In genomic region chr12:96020314-96021003, GRCh38 we compare ENCODE assay signal across 10 cellular contexts. TPM values are rescaled to one million over a fixed set of nuclear protein-coding genes. Genes with fewer than 3 reads are reported as not detected.
DNase-seq lines count a peak whose midpoint lies in the region; ATAC-seq, FAIRE-seq and TF ChIP-seq lines count a peak whose summit lies in the region.
"Had no signal": no experiment of that assay in that cellular context is flagged by ENCODE, and none has a peak within 500 bp of the region (broad histone marks: within the 10 kb centered on the region; RNA-seq: fewer than 3 reads in every experiment).

No MANE protein-coding gene starts in this region.

- no peak overlapping the region for H3K27ac Mint-ChIP-seq in naive thymus-derived CD4-positive, alpha-beta T cell
- H3K27ac Mint-ChIP-seq in CD4-positive, alpha-beta memory T cell: peak overlapping the region in 1 of 7 donors; percentile 19
- H3K27ac Mint-ChIP-seq in activated CD4-positive, alpha-beta T cell treated with anti-CD3 and anti-CD28 coated beads, Interleukin-2, amount 10 ng/mL, durations not matched to agents 24 days and 14 days: no peak overlapping the region

- H3K4me3 Mint-ChIP-seq in naive thymus-derived CD4-positive, alpha-beta T cell: no peak overlapping the region
- no peak overlapping the region for H3K4me3 Mint-ChIP-seq in CD4-positive, alpha-beta memory T cell
- H3K4me3 Mint-ChIP-seq in activated CD4-positive, alpha-beta T cell treated with anti-CD3 and anti-CD28 coated beads, Interleukin-2, amount 10 ng/mL, durations not matched to agents 24 days and 14 days: no peak overlapping the region

- peaks cover 0 to 62% (median 3%) of the 10 kb centered on the region in 3 experiments for H3K36me3 ChIP-seq in naive thymus-derived CD4-positive, alpha-beta T cell (ENCODE audit: control insufficient read depth in 2 of 3, insufficient read depth in 3 of 3, low read length in 3 of 3)
- H3K36me3 ChIP-seq in body of pancreas (replicated peaks in 1 of 2; ENCODE audit: insufficient read depth in 1 of 2, low read depth in 2 of 2): peaks cover 0 to 16% of the 10 kb centered on the region in 2 donors
- peaks cover 13% of the 10 kb centered on the region for H3K36me3 ChIP-seq in CD4-positive, alpha-beta memory T cell (ENCODE audit: insufficient read depth, low read length)

- no peaks in the 10 kb centered on the region for H3K9me3 Mint-ChIP-seq in naive thymus-derived CD4-positive, alpha-beta T cell
- H3K9me3 Mint-ChIP-seq in CD4-positive, alpha-beta memory T cell: no peaks in the 10 kb centered on the region
- H3K9me3 Mint-ChIP-seq in activated CD4-positive, alpha-beta T cell treated with anti-CD3 and anti-CD28 coated beads, Interleukin-2, amount 10 ng/mL, durations not matched to agents 24 days and 14 days: no peaks in the 10 kb centered on the region

- 73 to 88% methylated on average over 3 of the region's 3 CpGs for WGBS in body of pancreas, 2 donors

- no peak for TF ChIP-seq POLR2A in body of pancreas (IDR thresholded peaks at IDR 0.05)

- CTCF ChIA-PET in naive thymus-derived CD4-positive, alpha-beta T cell (lab: Charles Lee): interaction anchor here (0.6 to 1.2 kb wide), 3 partner anchors 8 to 53 kb away, joined by 3 to 4 read pairs (median 4); no protein-coding TSS in a partner anchor
- CTCF ChIA-PET in CD4-positive, alpha-beta memory T cell (lab: Charles Lee; ENCODE audit: partially characterized antibody): interaction anchor here (2.2 kb wide), 1 partner anchor 21 kb away, joined by 13 read pairs; no protein-coding TSS in a partner anchor

- POLR2A ChIA-PET in naive thymus-derived CD4-positive, alpha-beta T cell (lab: Charles Lee): no interaction called here
- POLR2A ChIA-PET in CD4-positive, alpha-beta memory T cell (lab: Charles Lee; ENCODE audit: partially characterized antibody): no interaction called here

- peak; percentile 26 for FAIRE-seq in GM19239 (lab: Jason Lieb, UNC)
- FAIRE-seq: colon had no signal

- peaks cover 0 to 52% (median 23%) of the 10 kb centered on the region in 5 donors for H3K36me3 Mint-ChIP-seq in naive thymus-derived CD4-positive, alpha-beta T cell
- H3K36me3 Mint-ChIP-seq in CD4-positive, alpha-beta memory T cell: peaks cover 48 to 67% of the 10 kb centered on the region in 2 donors
- peaks cover 34% of the 10 kb centered on the region for H3K36me3 Mint-ChIP-seq in activated CD4-positive, alpha-beta T cell treated with anti-CD3 and anti-CD28 coated beads, Interleukin-2, amount 10 ng/mL, durations not matched to agents 24 days and 14 days (ENCODE audit: low read depth)

- ATAC-seq in HG02763 (IDR thresholded peaks at IDR 0.05; ENCODE audit: unreplicated experiment) (peak; percentile 85), HG03571 (IDR thresholded peaks at IDR 0.05; ENCODE audit: unreplicated experiment) (peak; percentile 83), body of pancreas (no peak)
- peak; percentile 72 for ATAC-seq in naive thymus-derived CD4-positive, alpha-beta T cell

- no peaks in the 10 kb centered on the region for H3K4me1 ChIP-seq in naive thymus-derived CD4-positive, alpha-beta T cell (ENCODE audit: control insufficient read depth in 2 of 2, insufficient read depth in 2 of 2, low read length in 2 of 2)
- H3K4me1 ChIP-seq in body of pancreas: no peaks in the 10 kb centered on the region
- no peaks in the 10 kb centered on the region for H3K4me1 ChIP-seq in CD4-positive, alpha-beta memory T cell (ENCODE audit: insufficient read depth, low read length)

- H3K4me3 ChIP-seq in naive thymus-derived CD4-positive, alpha-beta T cell (ENCODE audit: low read length): no peak overlapping the region
- H3K4me3 ChIP-seq in body of pancreas: no peak overlapping the region
- no peak overlapping the region for H3K4me3 ChIP-seq in CD4-positive, alpha-beta memory T cell (ENCODE audit: low read length in 2 of 2)

- no peak overlapping the region for H3K27ac ChIP-seq in naive thymus-derived CD4-positive, alpha-beta T cell (ENCODE audit: low read depth, low read length)
- no peak overlapping the region for H3K27ac ChIP-seq in body of pancreas
- H3K27ac ChIP-seq in CD4-positive, alpha-beta memory T cell (ENCODE audit: low read depth, low read length): no peak overlapping the region

- TF ChIP-seq CTCF in body of pancreas (IDR thresholded peaks at IDR 0.05): no peak

- intact Hi-C loops in naive thymus-derived CD4-positive, alpha-beta T cell (cut with micrococcal nuclease): no loop called here
- intact Hi-C loops in body of pancreas (cut with DNase I): no loop called here
- intact Hi-C loops in CD4-positive, alpha-beta memory T cell (cut with micrococcal nuclease): no loop called here
- intact Hi-C loops in activated CD4-positive, alpha-beta T cell treated with anti-CD3 and anti-CD28 coated beads, Interleukin-2, amount 10 ng/mL, durations not matched to agents 24 days and 14 days (cut with micrococcal nuclease): no loop called here

- H3K9me3 ChIP-seq in naive thymus-derived CD4-positive, alpha-beta T cell (ENCODE audit: control insufficient read depth in 2 of 3, low read length in 3 of 3): no peaks in the 10 kb centered on the region
- no peaks in the 10 kb centered on the region for H3K9me3 ChIP-seq in body of pancreas
- no peaks in the 10 kb centered on the region for H3K9me3 ChIP-seq in CD4-positive, alpha-beta memory T cell (ENCODE audit: control insufficient read depth in 1 of 2, low read length in 2 of 2)

- peaks cover 0 to 5% (median 0%) of the 10 kb centered on the region in 7 donors for H3K4me1 Mint-ChIP-seq in naive thymus-derived CD4-positive, alpha-beta T cell
- H3K4me1 Mint-ChIP-seq in CD4-positive, alpha-beta memory T cell: no peaks in the 10 kb centered on the region
- H3K4me1 Mint-ChIP-seq in activated CD4-positive, alpha-beta T cell treated with anti-CD3 and anti-CD28 coated beads, Interleukin-2, amount 10 ng/mL, durations not matched to agents 24 days and 14 days: no peaks in the 10 kb centered on the region

- H3K27me3 ChIP-seq in naive thymus-derived CD4-positive, alpha-beta T cell (ENCODE audit: control insufficient read depth in 2 of 2, insufficient read depth in 2 of 2, low read length in 2 of 2): no peaks in the 10 kb centered on the region
- H3K27me3 ChIP-seq in body of pancreas: no peaks in the 10 kb centered on the region
- no peaks in the 10 kb centered on the region for H3K27me3 ChIP-seq in CD4-positive, alpha-beta memory T cell (ENCODE audit: insufficient read depth, low read length)

- no peaks in the 10 kb centered on the region for H3K27me3 Mint-ChIP-seq in naive thymus-derived CD4-positive, alpha-beta T cell
- H3K27me3 Mint-ChIP-seq in CD4-positive, alpha-beta memory T cell: no peaks in the 10 kb centered on the region
- H3K27me3 Mint-ChIP-seq in activated CD4-positive, alpha-beta T cell treated with anti-CD3 and anti-CD28 coated beads, Interleukin-2, amount 10 ng/mL, durations not matched to agents 24 days and 14 days: no peaks in the 10 kb centered on the region

- no peak for DNase-seq in GM19239 (ENCODE audit: insufficient read length, low spot score)
- DNase-seq in naive thymus-derived CD4-positive, alpha-beta T cell: no peak
- no peak for DNase-seq in body of pancreas
- no peak for DNase-seq in activated CD8-positive, alpha-beta memory T cell treated with anti-CD3 and anti-CD28 coated beads, Interleukin-2, amount 50 U/mL, for 4 hours
- DNase-seq in CD4-positive, alpha-beta memory T cell: no peak
- DNase-seq in activated CD4-positive, alpha-beta T cell treated with anti-CD3 and anti-CD28 coated beads, Interleukin-2, amount 10 ng/mL, durations not matched to agents 24 days and 14 days: no peak
- DNase-seq: NCI-H226 had no signal

RNA-seq across cellular contexts. Expression of gene LTA4H, which starts 14.9 kb away (rescaled TPM):
- total RNA-seq in naive thymus-derived CD4-positive, alpha-beta T cell: 100 to 1,000 TPM in 1 of 5 experiments, 10 to 100 TPM in 4; 52.5 to 151 (median 63.4) TPM
- 10 to 100 TPM; 80.9 to 82.9 TPM for polyA plus RNA-seq in naive thymus-derived CD4-positive, alpha-beta T cell
- total RNA-seq in body of pancreas: 10 to 100 TPM; 41.2 to 57.6 TPM
- 10 to 100 TPM; 57.7 to 58.2 TPM for total RNA-seq in CD4-positive, alpha-beta memory T cell
- polyA plus RNA-seq in CD4-positive, alpha-beta memory T cell: 10 to 100 TPM; 59.3 to 77.6 TPM
- total RNA-seq in activated CD4-positive, alpha-beta T cell treated with anti-CD3 and anti-CD28 coated beads, Interleukin-2, amount 10 ng/mL, durations not matched to agents 24 days and 14 days: 63.4 and 64.1 TPM in 2 replicates

RNA-seq across cellular contexts. Expression of gene HAL, which starts 24.3 kb away (rescaled TPM):
- total RNA-seq in naive thymus-derived CD4-positive, alpha-beta T cell: 1 to 10 TPM in 3 of 5 experiments, under 1 TPM in 2; 0.24 to 7.0 (median 1.1) TPM
- not detected for polyA plus RNA-seq in naive thymus-derived CD4-positive, alpha-beta T cell
- total RNA-seq in body of pancreas: under 1 TPM in 1 of 2 donors, not detected in 1; 0.52 TPM
- total RNA-seq in CD4-positive, alpha-beta memory T cell: 1 to 10 TPM; 1.7 to 2.0 TPM
- not detected for polyA plus RNA-seq in CD4-positive, alpha-beta memory T cell
- 0.09 and 0.38 TPM in 2 replicates for total RNA-seq in activated CD4-positive, alpha-beta T cell treated with anti-CD3 and anti-CD28 coated beads, Interleukin-2, amount 10 ng/mL, durations not matched to agents 24 days and 14 days
